In the genomic region with DNA sequence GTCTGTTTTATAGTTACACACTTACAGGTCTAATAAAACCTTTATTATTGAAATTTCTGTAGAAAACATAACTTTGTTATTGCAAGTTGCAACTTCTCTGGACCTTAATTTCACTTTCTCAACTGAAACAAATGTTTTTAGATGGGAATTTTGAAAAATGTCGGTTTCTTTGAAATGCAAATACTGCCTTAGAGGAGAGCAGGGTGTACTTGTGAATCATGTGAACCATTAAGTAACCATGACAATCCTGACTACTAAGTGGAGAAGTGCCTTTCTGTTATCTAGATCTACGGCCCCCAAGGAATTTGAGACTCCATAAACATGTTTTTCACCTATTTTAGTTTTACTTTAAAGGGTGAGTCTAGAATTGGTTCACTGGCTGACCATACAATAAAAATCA, we compare ENCODE assay signal across 23 cellular contexts.
"Had no signal": no experiment of that assay in that cellular context is flagged by ENCODE, and none has a peak within 500 bp of the region (broad histone marks: within the 10 kb centered on the region; RNA-seq: fewer than 3 reads in every experiment).

No MANE protein-coding gene starts in this region.

- FAIRE-seq: small intestine, TTC549 had no signal

- H3K4me3 ChIP-seq: esophagus muscularis mucosa, gastroesophageal sphincter, tibial nerve had no signal

- H3K9me3 ChIP-seq: esophagus muscularis mucosa, gastroesophageal sphincter, tibial nerve had no signal

- H3K4me1 Mint-ChIP-seq: activated naive CD4-positive, alpha-beta T cell treated with anti-CD3 and anti-CD28 coated beads, Interleukin-2, amount 50 U/mL, for 24 hours; stimulated activated effector memory CD8-positive, alpha-beta T cell treated with anti-CD3 and anti-CD28 coated beads, Interleukin-12 subunit alpha, Interleukin-12 subunit beta, amount 100 ng/mL, for 72 hours; stimulated activated naive CD8-positive, alpha-beta T cell treated with anti-CD3 and anti-CD28 coated beads, Interleukin-15, amount 100 ng/mL, for 72 hours had no signal

- H3K27me3 Mint-ChIP-seq: activated naive CD4-positive, alpha-beta T cell treated with anti-CD3 and anti-CD28 coated beads, Interleukin-2, amount 50 U/mL, for 24 hours; stimulated activated naive CD8-positive, alpha-beta T cell treated with anti-CD3 and anti-CD28 coated beads, Interleukin-15, amount 100 ng/mL, for 72 hours had no signal

- H3K36me3 Mint-ChIP-seq: activated naive CD4-positive, alpha-beta T cell treated with anti-CD3 and anti-CD28 coated beads, Interleukin-2, amount 50 U/mL, for 24 hours; stimulated activated effector memory CD8-positive, alpha-beta T cell treated with anti-CD3 and anti-CD28 coated beads, Interleukin-12 subunit alpha, Interleukin-12 subunit beta, amount 100 ng/mL, for 72 hours had no signal

- H3K4me1 ChIP-seq: esophagus muscularis mucosa, gastroesophageal sphincter, tibial nerve had no signal

- H3K27ac Mint-ChIP-seq: activated CD8-positive, alpha-beta T cell treated with anti-CD3 and anti-CD28 coated beads, Interleukin-2, amount 10 ng/mL, durations not matched to agents 7 days and 5 days; activated naive CD4-positive, alpha-beta T cell treated with anti-CD3 and anti-CD28 coated beads, Interleukin-2, amount 50 U/mL, for 24 hours; nephron progenitor cell; stimulated activated effector memory CD8-positive, alpha-beta T cell treated with anti-CD3 and anti-CD28 coated beads, Interleukin-12 subunit alpha, Interleukin-12 subunit beta, amount 100 ng/mL, for 72 hours had no signal

- ATAC-seq: activated CD8-positive, alpha-beta T cell treated with anti-CD3 and anti-CD28 coated beads, Interleukin-2, amount 10 ng/mL, durations not matched to agents 7 days and 5 days; gastroesophageal sphincter; sciatic nerve; stimulated activated effector memory CD8-positive, alpha-beta T cell treated with anti-CD3 and anti-CD28 coated beads, Interleukin-12 subunit alpha, Interleukin-12 subunit beta, amount 100 ng/mL, for 72 hours; stimulated activated naive CD8-positive, alpha-beta T cell treated with anti-CD3 and anti-CD28 coated beads, Interleukin-15, amount 100 ng/mL, for 72 hours had no signal

- H3K27ac ChIP-seq: esophagus muscularis mucosa, gastroesophageal sphincter, tibial nerve, WERI-Rb-1 had no signal

- DNase-seq: activated CD4-positive, alpha-beta T cell treated with anti-CD3 and anti-CD28 coated beads for 1 hour; activated CD4-positive, alpha-beta T cell treated with anti-CD3 and anti-CD28 coated beads, Interleukin-2, amount 50 U/mL, for 1 hour; activated CD8-positive, alpha-beta T cell treated with anti-CD3 and anti-CD28 coated beads, Interleukin-2, amount 10 ng/mL, durations not matched to agents 7 days and 5 days; activated gamma-delta T cell treated with Interleukin-2 at 50 U/mL for 16 hours; activated T-cell treated with anti-CD3 and anti-CD28 coated beads, Interleukin-2, amount 50 U/mL, for 1 hour; aorta; central memory CD4-positive, alpha-beta T cell; effector memory CD4-positive, alpha-beta T cell; head of caudate nucleus; nephron progenitor cell; nucleus accumbens; posterior cingulate gyrus; small intestine; stimulated activated CD4-positive, alpha-beta T cell treated with anti-CD3 and anti-CD28 coated beads, Interleukin-2, amount 100 ng/mL, for 24 hours; stimulated activated naive CD8-positive, alpha-beta T cell treated with anti-CD3 and anti-CD28 coated beads, Interleukin-15, amount 100 ng/mL, for 72 hours; WERI-Rb-1 had no signal

- H3K36me3 ChIP-seq: esophagus muscularis mucosa, gastroesophageal sphincter, tibial nerve, WERI-Rb-1 had no signal

- H3K4me3 Mint-ChIP-seq: activated CD8-positive, alpha-beta T cell treated with anti-CD3 and anti-CD28 coated beads, Interleukin-2, amount 10 ng/mL, durations not matched to agents 7 days and 5 days; activated naive CD4-positive, alpha-beta T cell treated with anti-CD3 and anti-CD28 coated beads, Interleukin-2, amount 50 U/mL, for 24 hours; nephron progenitor cell; stimulated activated effector memory CD8-positive, alpha-beta T cell treated with anti-CD3 and anti-CD28 coated beads, Interleukin-12 subunit alpha, Interleukin-12 subunit beta, amount 100 ng/mL, for 72 hours; stimulated activated naive CD8-positive, alpha-beta T cell treated with anti-CD3 and anti-CD28 coated beads, Interleukin-15, amount 100 ng/mL, for 72 hours had no signal

- H3K27me3 ChIP-seq: gastroesophageal sphincter had no signal

- H3K9me3 Mint-ChIP-seq: activated naive CD4-positive, alpha-beta T cell treated with anti-CD3 and anti-CD28 coated beads, Interleukin-2, amount 50 U/mL, for 24 hours; stimulated activated effector memory CD8-positive, alpha-beta T cell treated with anti-CD3 and anti-CD28 coated beads, Interleukin-12 subunit alpha, Interleukin-12 subunit beta, amount 100 ng/mL, for 72 hours; stimulated activated naive CD8-positive, alpha-beta T cell treated with anti-CD3 and anti-CD28 coated beads, Interleukin-15, amount 100 ng/mL, for 72 hours had no signal
